In genomic region chr4:185744127-185744865, GRCh38 we compare ENCODE assay signal across 19 cellular contexts.
A peak's percentile ranks its signal among the peaks of the same experiment; 100 is the strongest.
DNase-seq lines count a peak whose midpoint lies in the region; ATAC-seq, FAIRE-seq and TF ChIP-seq lines count a peak whose summit lies in the region.
"Had no signal": no experiment of that assay in that cellular context is flagged by ENCODE, and none has a peak within 500 bp of the region (broad histone marks: within the 10 kb centered on the region; RNA-seq: fewer than 3 reads in every experiment).

No MANE protein-coding gene starts in this region.

- no peak for DNase-seq in left ventricle myocardium inferior
- DNase-seq in heart left ventricle = no peak
- DNase-seq in NOMO-1 (lab: John Stamatoyannopoulos, UW; ENCODE audit: unreplicated experiment in 2 of 2) = peak; percentile 12 to 54
- no peak for DNase-seq in K562 (ENCODE audit: extremely low read depth in 1 of 4, low spot score in 3 of 4)
- DNase-seq in tibial artery = no peak
- DNase-seq in testis = no peak
- no peak for DNase-seq in upper lobe of left lung
- no peak for DNase-seq in mucosa of descending colon
- DNase-seq: C1 segment of cervical spinal cord, DND-41, H7, HFFc6, NCI-H1105, NCI-H226, NCI-H524, NCI-H82, Right ventricle myocardium superior, SK-N-SH had no signal

- H3K27me3 ChIP-seq in left ventricle myocardium inferior (ENCODE audit: low read depth) (no peaks in the 10 kb centered on the region), heart left ventricle (no peaks in the 10 kb centered on the region), K562 (ENCODE audit: control insufficient read depth in 2 of 2, insufficient read depth in 2 of 2, low read length in 2 of 2) (peaks cover 7 to 41% of the 10 kb centered on the region in 2 experiments; a peak in 4 of 5 replicates), tibial artery (no peaks in the 10 kb centered on the region), testis (no peaks in the 10 kb centered on the region), upper lobe of left lung (no peaks in the 10 kb centered on the region)

- CTCF ChIA-PET in K562 (lab: Yijun Ruan, JAX; ENCODE audit: low intra/inter-chr PET ratio) = no interaction called here

- POLR2A ChIA-PET in K562 (lab: Yijun Ruan, JAX) = no interaction called here

- no peak for ATAC-seq in heart left ventricle
- ATAC-seq in K562 = no peak
- no peak for ATAC-seq in upper lobe of left lung (ENCODE audit: low FRiP score in 2 of 2)
- no peak for ATAC-seq in mucosa of descending colon

- in situ Hi-C loops in K562 (cut with MboI) = no loop called here

- H3K4me2 ChIP-seq in K562 (ENCODE audit: insufficient read depth, low read length) = no peak overlapping the region
- H3K4me2 ChIP-seq: KMS-11, SK-N-SH had no signal

- H3K4me3 ChIP-seq in left ventricle myocardium inferior (no peak overlapping the region), heart left ventricle (no peak overlapping the region), K562 (no peak overlapping the region), tibial artery (no peak overlapping the region), testis (no peak overlapping the region), upper lobe of left lung (no peak overlapping the region), mucosa of descending colon (no peak overlapping the region)

- peak overlapping the region; percentile 61 for H3K27ac ChIP-seq in left ventricle myocardium inferior (replicated peaks)
- peak overlapping the region in 3 of 12 donors; percentile 21 to 58 (median 28) for H3K27ac ChIP-seq in heart left ventricle
- no peak overlapping the region for H3K27ac ChIP-seq in K562 (ENCODE audit: extremely low read depth, low read depth, low read length)
- H3K27ac ChIP-seq in tibial artery = peak overlapping the region; percentile 59 to 84
- H3K27ac ChIP-seq in testis = no peak overlapping the region
- no peak overlapping the region for H3K27ac ChIP-seq in upper lobe of left lung
- H3K27ac ChIP-seq: KMS-11 had no signal

- TF ChIP-seq POLR2A in heart left ventricle (IDR thresholded peaks at IDR 0.05) (no peak), K562 (conservative IDR thresholded peaks at IDR 0.05) (no peak), testis (IDR thresholded peaks at IDR 0.05) (no peak), upper lobe of left lung (IDR thresholded peaks at IDR 0.05) (no peak)

- no peaks in the 10 kb centered on the region for H3K79me2 ChIP-seq in K562 (ENCODE audit: control insufficient read depth, insufficient read depth, low read length)

- no peak for TF ChIP-seq RAD21 in K562 (CRISPR knock-in tag; conservative IDR thresholded peaks at IDR 0.05 in 1 of 2, IDR thresholded peaks at IDR 0.05 in 1 of 2)

- H3K9me3 ChIP-seq in left ventricle myocardium inferior (replicated peaks) (no peaks in the 10 kb centered on the region), heart left ventricle (no peaks in the 10 kb centered on the region), K562 (replicated peaks; ENCODE audit: control insufficient read depth, insufficient read depth, low read depth, low read length) (no peaks in the 10 kb centered on the region), tibial artery (no peaks in the 10 kb centered on the region), testis (no peaks in the 10 kb centered on the region), upper lobe of left lung (no peaks in the 10 kb centered on the region), mucosa of descending colon (no peaks in the 10 kb centered on the region)
- H3K9me3 ChIP-seq: SK-N-SH had no signal

- no peaks in the 10 kb centered on the region for H4K20me1 ChIP-seq in K562 (replicated peaks; ENCODE audit: control insufficient read depth, insufficient read depth, low read length)

- H3K36me3 ChIP-seq in left ventricle myocardium inferior (no peaks in the 10 kb centered on the region), heart left ventricle (peaks cover 0 to 16% (median 0%) of the 10 kb centered on the region in 9 donors), K562 (ENCODE audit: control insufficient read depth, insufficient read depth, low read length) (no peaks in the 10 kb centered on the region), tibial artery (no peaks in the 10 kb centered on the region), testis (ENCODE audit: low read depth, missing control alignments) (no peaks in the 10 kb centered on the region), upper lobe of left lung (no peaks in the 10 kb centered on the region), mucosa of descending colon (ENCODE audit: low read depth) (no peaks in the 10 kb centered on the region)

- H3K9ac ChIP-seq in K562 (ENCODE audit: insufficient read depth in 1 of 2, low read depth in 2 of 2, low read length in 2 of 2) = no peak overlapping the region
- H3K9ac ChIP-seq: KMS-11, SK-N-SH had no signal

- WGBS in heart left ventricle, 4 donors = 50 to 59% (median 52%) methylated on average over 3 of the region's 3 CpGs
- WGBS in K562 (ENCODE audit: insufficient coverage, low coverage, missing lambda C conversion rate) = 0% methylated on average over 3 of the region's 3 CpGs
- WGBS in testis, 2 donors = 86 to 90% methylated on average over 3 of the region's 3 CpGs
- WGBS in upper lobe of left lung, 2 donors = 78 to 94% methylated on average over 3 of the region's 3 CpGs

- TF ChIP-seq CTCF in left ventricle myocardium inferior (IDR thresholded peaks at IDR 0.05; ENCODE audit: borderline replicate concordance) (no peak), heart left ventricle (IDR thresholded peaks at IDR 0.05) (no peak), K562 (IDR thresholded peaks at IDR 0.05 in 2 of 3, conservative IDR thresholded peaks at IDR 0.05 in 1 of 3; ENCODE audit: insufficient read depth in 2 of 3, low read depth in 1 of 3, low read length in 3 of 3) (no peak), tibial artery (IDR thresholded peaks at IDR 0.05) (no peak), testis (IDR thresholded peaks at IDR 0.05) (no peak), upper lobe of left lung (IDR thresholded peaks at IDR 0.05) (no peak), mucosa of descending colon (IDR thresholded peaks at IDR 0.05) (no peak)

- TF ChIP-seq EP300 in K562 (IDR thresholded peaks at IDR 0.05; ENCODE audit: low read length) (no peak), upper lobe of left lung (IDR thresholded peaks at IDR 0.05) (no peak)

- H3K9me1 ChIP-seq in K562 (ENCODE audit: control insufficient read depth, insufficient read depth, low read length) = no peaks in the 10 kb centered on the region

- H2AFZ ChIP-seq in K562 (ENCODE audit: low read depth, low read length) = no peak overlapping the region

- no TSS peak for BruUV-seq in K562 (replicated peaks; lab: Mats Ljungman, UMichigan)

- H3K4me1 ChIP-seq in left ventricle myocardium inferior (peaks cover 97% of the 10 kb centered on the region), heart left ventricle (peaks cover 0 to 90% (median 45%) of the 10 kb centered on the region in 12 donors), K562 (replicated peaks in 1 of 2; ENCODE audit: control insufficient read depth in 2 of 2, insufficient read depth in 2 of 2, low read length in 2 of 2) (no peaks in the 10 kb centered on the region), tibial artery (peaks cover 0 to 100% (median 47%) of the 10 kb centered on the region in 4 donors), testis (no peaks in the 10 kb centered on the region), upper lobe of left lung (peaks cover 0 to 6% (median 5%) of the 10 kb centered on the region in 4 donors), mucosa of descending colon (ENCODE audit: low read depth) (no peaks in the 10 kb centered on the region)

- intact Hi-C loops in left ventricle myocardium inferior (cut with micrococcal nuclease) = no loop called here
- intact Hi-C loops in heart left ventricle (cut with DNase I) = loop anchor here in 1 of 10 donors (10.0 kb wide), 1 partner anchor 281 kb away; no protein-coding TSS in a partner anchor
- intact Hi-C loops in K562 (cut with micrococcal nuclease) = no loop called here
- intact Hi-C loops in tibial artery (cut with DNase I; ENCODE audit: low total_unique reads) = no loop called here
- intact Hi-C loops in testis (cut with DNase I; ENCODE audit: low total_unique reads) = no loop called here
- intact Hi-C loops in mucosa of descending colon (cut with DNase I, micrococcal nuclease) = no loop called here

- no peak for FAIRE-seq in K562 (lab: Jason Lieb, UNC)

TF ChIP-seq in K562, 482 proteins besides CTCF, POLR2A, EP300 and RAD21:
- TF ChIP-seq C11orf30 (IDR thresholded peaks at IDR 0.05; ENCODE audit: low read depth) (0 out of 2 replicates have a peak, but pooled peaks have one; percentile 4), ZNF282 (CRISPR knock-in tag; IDR thresholded peaks at IDR 0.05) (no peak), E2F1 (CRISPR knock-in tag; IDR thresholded peaks at IDR 0.05) (no peak)

Comparison
In these comparisons a context has a peak if more than half of its experiments do, and no peak if none do; other contexts are left out.
1. DNase-seq: peak in NOMO-1 (2 of 2); none in left ventricle myocardium inferior (single experiment), heart left ventricle (0 of 5), K562 (0 of 4), tibial artery (0 of 2), testis (single experiment), upper lobe of left lung (0 of 2) and mucosa of descending colon (0 of 3).
2. H3K27ac ChIP-seq: peak in left ventricle myocardium inferior (single experiment) and tibial artery (2 of 2); none in K562 (single experiment), testis (0 of 2) and upper lobe of left lung (0 of 4).